In genomic region chr11:124238512-124238911, GRCh38 we compare ENCODE assay signal across 19 cellular contexts.
"Had no signal": no experiment of that assay in that cellular context is flagged by ENCODE, and none has a peak within 500 bp of the region (broad histone marks: within the 10 kb centered on the region; RNA-seq: fewer than 3 reads in every experiment).

No MANE protein-coding gene starts in this region.

- H3K4me1 Mint-ChIP-seq: naive thymus-derived CD8-positive, alpha-beta T cell; nephron progenitor cell; stimulated activated effector memory CD8-positive, alpha-beta T cell treated with anti-CD3 and anti-CD28 coated beads, Interleukin-12 subunit alpha, Interleukin-12 subunit beta, amount 100 ng/mL, for 72 hours had no signal

- H3K4me3 ChIP-seq: dorsolateral prefrontal cortex, lower lobe of right lung, prostate gland, right atrium auricular region, smooth muscle cell, stomach, thyroid gland had no signal

- H3K9me3 Mint-ChIP-seq: nephron progenitor cell had no signal

- H3K27ac ChIP-seq: dorsolateral prefrontal cortex, lower lobe of right lung, prostate gland, right atrium auricular region, stomach, thyroid gland had no signal

- H3K36me3 Mint-ChIP-seq: naive thymus-derived CD8-positive, alpha-beta T cell; stimulated activated effector memory CD8-positive, alpha-beta T cell treated with anti-CD3 and anti-CD28 coated beads, Interleukin-12 subunit alpha, Interleukin-12 subunit beta, amount 100 ng/mL, for 72 hours had no signal

- H3K4me3 Mint-ChIP-seq: nephron progenitor cell; stimulated activated effector memory CD8-positive, alpha-beta T cell treated with anti-CD3 and anti-CD28 coated beads, Interleukin-12 subunit alpha, Interleukin-12 subunit beta, amount 100 ng/mL, for 72 hours had no signal

- H3K27me3 ChIP-seq: right atrium auricular region, stomach, thyroid gland had no signal

- DNase-seq: cortex of kidney; dorsolateral prefrontal cortex; effector CD4-positive, alpha-beta T cell; left ventricle myocardium superior; lower lobe of right lung; naive thymus-derived CD8-positive, alpha-beta T cell; nephron progenitor cell; nucleus accumbens; stimulated activated CD4-positive, alpha-beta T cell treated with anti-CD3 and anti-CD28 coated beads, Interleukin-12 subunit alpha, Interleukin-12 subunit beta, amount 100 ng/mL, for 4 hours; stimulated activated CD4-positive, alpha-beta T cell treated with anti-CD3 and anti-CD28 coated beads, Interleukin-1b, Interleukin-23, amount 100 ng/mL, for 48 hours; stimulated activated CD4-positive, alpha-beta T cell treated with anti-CD3 and anti-CD28 coated beads, Interleukin-4, amount 100 ng/mL, for 1 hour; stimulated activated naive CD4-positive, alpha-beta T cell treated with Interleukin-2 at 50 U/mL for 16 hours; stomach; thyroid gland; trophoblast cell had no signal

- H3K27ac Mint-ChIP-seq: naive thymus-derived CD8-positive, alpha-beta T cell; nephron progenitor cell; stimulated activated effector memory CD8-positive, alpha-beta T cell treated with anti-CD3 and anti-CD28 coated beads, Interleukin-12 subunit alpha, Interleukin-12 subunit beta, amount 100 ng/mL, for 72 hours had no signal
